ENCODE assay signal across 1 cellular context in genomic region chr19:3345850-3346460, GRCh38.
TF ChIP-seq lines count a peak whose summit lies in the region.

No MANE protein-coding gene starts in this region.

TF ChIP-seq in HepG2, 621 proteins besides CTCF, POLR2A, EP300 and RAD21:
- TF ChIP-seq TBP (CRISPR knock-in tag; IDR thresholded peaks at IDR 0.05) (no peak), ZKSCAN8 (CRISPR knock-in tag; IDR thresholded peaks at IDR 0.05; ENCODE audit: borderline replicate concordance) (peak; percentile 92; the same call in 1 of the 2 replicates)
